27 cellular contexts compared by ENCODE assay signal in the genomic region with DNA sequence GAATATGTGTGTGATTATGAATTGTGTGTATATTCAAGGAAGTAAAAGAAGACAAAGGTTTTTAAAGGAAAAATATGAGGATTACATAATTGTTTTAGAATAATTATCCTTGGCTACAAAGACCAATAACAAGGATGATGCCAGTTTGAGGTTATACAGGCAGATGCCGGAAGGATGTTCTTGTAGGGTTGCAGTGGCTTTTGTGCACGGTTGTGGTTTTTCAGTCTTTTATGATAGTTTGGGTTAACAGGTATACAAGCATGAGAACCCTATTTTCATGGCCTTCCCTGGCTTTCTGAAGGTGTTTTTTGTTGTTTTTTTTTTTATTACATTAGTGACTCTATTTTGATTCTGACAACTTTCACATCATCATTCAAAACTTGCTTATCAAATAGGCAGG. TPM values are rescaled to one million over a fixed set of nuclear protein-coding genes. Genes with fewer than 3 reads are reported as not detected.
A peak's percentile ranks its signal among the peaks of the same experiment; 100 is the strongest.
DNase-seq lines count a peak whose midpoint lies in the region; ATAC-seq and TF ChIP-seq lines count a peak whose summit lies in the region.
"Had no signal": no experiment of that assay in that cellular context is flagged by ENCODE, and none has a peak within 500 bp of the region (broad histone marks: within the 10 kb centered on the region; RNA-seq: fewer than 3 reads in every experiment).

No MANE protein-coding gene starts in this region.

- H3K27me3 Mint-ChIP-seq in stimulated activated naive CD8-positive, alpha-beta T cell treated with anti-CD3 and anti-CD28 coated beads, Interleukin-15, amount 100 ng/mL, for 72 hours = no peaks in the 10 kb centered on the region
- H3K27me3 Mint-ChIP-seq in activated CD8-positive, alpha-beta T cell treated with anti-CD3 and anti-CD28 coated beads for 36 hours = peaks cover 4% of the 10 kb centered on the region

- intact Hi-C loops in activated CD8-positive, alpha-beta T cell treated with anti-CD3 and anti-CD28 coated beads for 36 hours (cut with micrococcal nuclease) = loop anchor here (5.0 kb wide), 1 partner anchor 38 kb away; a partner anchor contains a TSS

- peaks cover 1% of the 10 kb centered on the region for H3K36me3 Mint-ChIP-seq in activated CD8-positive, alpha-beta T cell treated with anti-CD3 and anti-CD28 coated beads for 36 hours (ENCODE audit: low read depth)
- H3K36me3 Mint-ChIP-seq: stimulated activated effector memory CD8-positive, alpha-beta T cell treated with anti-CD3 and anti-CD28 coated beads, Interleukin-12 subunit alpha, Interleukin-12 subunit beta, amount 100 ng/mL, for 72 hours had no signal

- H3K4me3 ChIP-seq in Jurkat, Clone E6-1 (ENCODE audit: low read length) = no peak overlapping the region
- H3K4me3 ChIP-seq: body of pancreas, MG63, right lobe of liver, SJCRH30, testis had no signal

- no peak overlapping the region for H3K27ac Mint-ChIP-seq in stimulated activated naive CD8-positive, alpha-beta T cell treated with anti-CD3 and anti-CD28 coated beads, Interleukin-15, amount 100 ng/mL, for 72 hours
- H3K27ac Mint-ChIP-seq in activated CD8-positive, alpha-beta T cell treated with anti-CD3 and anti-CD28 coated beads for 36 hours = no peak overlapping the region
- H3K27ac Mint-ChIP-seq: stimulated activated effector memory CD8-positive, alpha-beta T cell treated with anti-CD3 and anti-CD28 coated beads, Interleukin-12 subunit alpha, Interleukin-12 subunit beta, amount 100 ng/mL, for 72 hours had no signal

- peak; percentile 37 for ATAC-seq in stimulated activated naive CD8-positive, alpha-beta T cell treated with anti-CD3 and anti-CD28 coated beads, Interleukin-15, amount 100 ng/mL, for 72 hours
- ATAC-seq in stimulated activated naive CD8-positive, alpha-beta T cell treated with anti-CD3 and anti-CD28 coated beads, Interleukin-15, Interleukin-2, amounts not matched to agents 100 U/mL and 50 U/mL, for 24 hours = no peak
- ATAC-seq in activated CD8-positive, alpha-beta T cell treated with anti-CD3 and anti-CD28 coated beads for 36 hours = no peak
- ATAC-seq in GM18517 (IDR thresholded peaks at IDR 0.05; ENCODE audit: unreplicated experiment) = no peak
- ATAC-seq: activated CD4-positive, CD25-positive, alpha-beta regulatory T cell treated with anti-CD3 and anti-CD28 coated beads, Interleukin-2, amount 50 U/mL, for 24 hours; body of pancreas; HCT116; left lobe of liver; right lobe of liver; stimulated activated effector memory CD8-positive, alpha-beta T cell treated with anti-CD3 and anti-CD28 coated beads, Interleukin-12 subunit alpha, Interleukin-12 subunit beta, amount 100 ng/mL, for 72 hours had no signal

- CTCF ChIA-PET in activated CD8-positive, alpha-beta T cell treated with anti-CD3 and anti-CD28 coated beads for 36 hours (lab: Charles Lee) = no interaction called here

- no peak for TF ChIP-seq CTCF in activated CD8-positive, alpha-beta T cell treated with anti-CD3 and anti-CD28 coated beads for 36 hours (IDR thresholded peaks at IDR 0.05)

- POLR2A ChIA-PET in activated CD8-positive, alpha-beta T cell treated with anti-CD3 and anti-CD28 coated beads for 36 hours (lab: Charles Lee) = no interaction called here

- peak in 1 of 2 donors; percentile 10 for DNase-seq in stimulated activated naive CD8-positive, alpha-beta T cell treated with anti-CD3 and anti-CD28 coated beads, Interleukin-15, amount 100 ng/mL, for 72 hours
- no peak for DNase-seq in stimulated activated naive CD8-positive, alpha-beta T cell treated with anti-CD3 and anti-CD28 coated beads, Interleukin-15, Interleukin-2, amounts not matched to agents 100 U/mL and 50 U/mL, for 24 hours
- peak; percentile 94 for DNase-seq in Jurkat, Clone E6-1 (ENCODE audit: low read depth, low spot score)
- DNase-seq in activated CD8-positive, alpha-beta T cell treated with anti-CD3 and anti-CD28 coated beads for 36 hours = peak; percentile 51
- DNase-seq in cerebellum (ENCODE audit: low spot score) (no peak), NCI-H2107 (lab: John Stamatoyannopoulos, UW) (no peak)
- DNase-seq: activated CD8-positive, alpha-beta memory T cell treated with anti-CD3 and anti-CD28 coated beads, Interleukin-2, amount 50 U/mL, for 48 hours; body of pancreas; EL; mesendoderm; MG63; NCI-H2081; NCI-H345; NCI-H774; right lobe of liver; SJCRH30; stimulated activated CD4-positive, alpha-beta T cell treated with anti-CD3 and anti-CD28 coated beads, Interleukin-4, amount 100 ng/mL, for 24 hours; testis had no signal

- H3K9me3 Mint-ChIP-seq in stimulated activated naive CD8-positive, alpha-beta T cell treated with anti-CD3 and anti-CD28 coated beads, Interleukin-15, amount 100 ng/mL, for 72 hours = no peaks in the 10 kb centered on the region
- H3K9me3 Mint-ChIP-seq in activated CD8-positive, alpha-beta T cell treated with anti-CD3 and anti-CD28 coated beads for 36 hours = no peaks in the 10 kb centered on the region
- H3K9me3 Mint-ChIP-seq: stimulated activated effector memory CD8-positive, alpha-beta T cell treated with anti-CD3 and anti-CD28 coated beads, Interleukin-12 subunit alpha, Interleukin-12 subunit beta, amount 100 ng/mL, for 72 hours had no signal

- no peak overlapping the region for H3K4me3 Mint-ChIP-seq in stimulated activated naive CD8-positive, alpha-beta T cell treated with anti-CD3 and anti-CD28 coated beads, Interleukin-15, amount 100 ng/mL, for 72 hours
- H3K4me3 Mint-ChIP-seq in activated CD8-positive, alpha-beta T cell treated with anti-CD3 and anti-CD28 coated beads for 36 hours = no peak overlapping the region
- H3K4me3 Mint-ChIP-seq: stimulated activated effector memory CD8-positive, alpha-beta T cell treated with anti-CD3 and anti-CD28 coated beads, Interleukin-12 subunit alpha, Interleukin-12 subunit beta, amount 100 ng/mL, for 72 hours had no signal

- H3K4me1 Mint-ChIP-seq in stimulated activated naive CD8-positive, alpha-beta T cell treated with anti-CD3 and anti-CD28 coated beads, Interleukin-15, amount 100 ng/mL, for 72 hours = peaks cover 30% of the 10 kb centered on the region
- peaks cover 50% of the 10 kb centered on the region for H3K4me1 Mint-ChIP-seq in activated CD8-positive, alpha-beta T cell treated with anti-CD3 and anti-CD28 coated beads for 36 hours (ENCODE audit: low read depth)

RNA-seq across cellular contexts. Expression of a gene that starts 4.9 kb away (rescaled TPM):
- 4.0 TPM for polyA plus RNA-seq in Jurkat, Clone E6-1 (2012; ENCODE audit: insufficient read depth, insufficient read length)
- 1 to 10 TPM; 1.9 to 2.1 TPM for total RNA-seq in activated CD8-positive, alpha-beta T cell treated with anti-CD3 and anti-CD28 coated beads for 36 hours
- total RNA-seq in cerebellum = not detected
- total RNA-seq: body of pancreas; chondrocyte; glomerular endothelial cell; RPMI7951; T-helper 1 cell treated with Interleukin-12 subunit alpha and Interleukin-12 subunit beta and Interleukin-4 antibody, amounts not matched to agents 30 ng/mL and 1 ng/mL, for 36 hours had no signal

RNA-seq across cellular contexts. Expression of a gene that starts 36.9 kb away (rescaled TPM):
- polyA plus RNA-seq in Jurkat, Clone E6-1 (2012; ENCODE audit: insufficient read depth, insufficient read length) = not detected
- total RNA-seq in activated CD8-positive, alpha-beta T cell treated with anti-CD3 and anti-CD28 coated beads for 36 hours = under 1 TPM; 0.14 to 0.18 TPM
- 0.91 TPM for total RNA-seq in cerebellum
- total RNA-seq: chondrocyte, glomerular endothelial cell, RPMI7951 had no signal

Comparison
In these comparisons a context has a peak if more than half of its experiments do, and no peak if none do; other contexts are left out.
1. DNase-seq: peak in Jurkat, Clone E6-1 (single experiment) and activated CD8-positive, alpha-beta T cell treated with anti-CD3 and anti-CD28 coated beads for 36 hours (single experiment); none in stimulated activated naive CD8-positive, alpha-beta T cell treated with anti-CD3 and anti-CD28 coated beads, Interleukin-15, Interleukin-2, amounts not matched to agents 100 U/mL and 50 U/mL, for 24 hours (single experiment), cerebellum (single experiment) and NCI-H2107 (single experiment).